1 cellular context compared by ENCODE assay signal in genomic region chr1:202807926-202808757, GRCh38.
TF ChIP-seq lines count a peak whose summit lies in the region.

Gene KDM5B (minus strand): TSS chr1:202808421. CDS start chr1:202808305, 116 bp downstream.

TF ChIP-seq in GM12878, 131 proteins besides CTCF, POLR2A, EP300 and RAD21 (continued from another document):
- TF ChIP-seq IRF3 (IDR thresholded peaks at IDR 0.05) (no peak), CBX3 (IDR thresholded peaks at IDR 0.05; ENCODE audit: borderline replicate concordance, low read depth) (no peak), NFXL1 (IDR thresholded peaks at IDR 0.05; ENCODE audit: borderline replicate concordance) (no peak), HDGF (IDR thresholded peaks at IDR 0.05) (no peak), CEBPB (IDR thresholded peaks at IDR 0.05; ENCODE audit: borderline replicate concordance in 1 of 2, low read depth in 2 of 2, low read length in 2 of 2) (no peak), IRF4 (IDR thresholded peaks at IDR 0.05; ENCODE audit: low read depth, low read length) (peak; percentile 36; the same call in 1 of the 2 replicates), KDM1A (IDR thresholded peaks at IDR 0.05; ENCODE audit: borderline replicate concordance) (no peak), ZNF274 (IDR thresholded peaks at IDR 0.05; ENCODE audit: insufficient read depth, insufficient read length) (no peak), RELA (IDR thresholded peaks at IDR 0.05; ENCODE audit: borderline replicate concordance, partially characterized antibody) (no peak), SMARCA5 (IDR thresholded peaks at IDR 0.05) (peak; percentile 49; the same call in 1 of the 2 replicates), PAX5 (IDR thresholded peaks at IDR 0.05; ENCODE audit: borderline replicate concordance, low read depth, low read length) (no peak), LARP7 (IDR thresholded peaks at IDR 0.05) (no peak; the same call in 1 of the 2 replicates), SREBF1 (IDR thresholded peaks at IDR 0.05; ENCODE audit: low read length) (no peak), SREBF2 (IDR thresholded peaks at IDR 0.05; ENCODE audit: low read length) (no peak), KLF5 (IDR thresholded peaks at IDR 0.05; ENCODE audit: partially characterized antibody) (no peak), FOS (IDR thresholded peaks at IDR 0.05; ENCODE audit: borderline replicate concordance, extremely low read depth, insufficient read length) (no peak), ZNF217 (IDR thresholded peaks at IDR 0.05) (no peak), ATF2 (IDR thresholded peaks at IDR 0.05; ENCODE audit: low read length) (no peak), CHD1 (IDR thresholded peaks at IDR 0.05; ENCODE audit: low read depth, low read length) (no peak), MAX (IDR thresholded peaks at IDR 0.05; ENCODE audit: low read depth, low read length) (peak; percentile 75; the same call in 1 of the 2 replicates), JUNB (IDR thresholded peaks at IDR 0.05) (no peak), TAF1 (IDR thresholded peaks at IDR 0.05; ENCODE audit: borderline replicate concordance, low read depth, low read length) (peak; percentile 91), CEBPZ (IDR thresholded peaks at IDR 0.05; ENCODE audit: low read depth, low read length) (no peak), PML (IDR thresholded peaks at IDR 0.05; ENCODE audit: low read length) (no peak), SIX5 (IDR thresholded peaks at IDR 0.05; ENCODE audit: low read depth, low read length, severe bottlenecking) (no peak), ZBED1 (IDR thresholded peaks at IDR 0.05; ENCODE audit: borderline replicate concordance) (no peak), RFX5 (IDR thresholded peaks at IDR 0.05; ENCODE audit: low read depth, low read length) (no peak), RUNX3 (IDR thresholded peaks at IDR 0.05; ENCODE audit: low read length) (peak; percentile 82), ZNF592 (IDR thresholded peaks at IDR 0.05) (no peak), ZBTB4 (CRISPR knock-in tag; IDR thresholded peaks at IDR 0.05) (no peak), ELK1 (IDR thresholded peaks at IDR 0.05; ENCODE audit: low read depth, low read length) (no peak), POLR2AphosphoS5 (IDR thresholded peaks at IDR 0.05; ENCODE audit: low read length) (peak; percentile 94), POU2F2 (IDR thresholded peaks at IDR 0.05; ENCODE audit: borderline replicate concordance, low read depth, low read length) (peak; percentile 72; the same call in 1 of the 3 replicates), ZNF24 (IDR thresholded peaks at IDR 0.05) (no peak), GATAD2B (conservative IDR thresholded peaks at IDR 0.05; ENCODE audit: low read depth) (peak; percentile 78), SUZ12 (IDR thresholded peaks at IDR 0.05; ENCODE audit: unreplicated experiment) (no peak), ZZZ3 (IDR thresholded peaks at IDR 0.05; ENCODE audit: control insufficient read depth, insufficient read length, low read depth) (no peak), CHD4 (IDR thresholded peaks at IDR 0.05) (no peak), NFIC (IDR thresholded peaks at IDR 0.05; ENCODE audit: low read depth, low read length) (no peak), NR2C1 (IDR thresholded peaks at IDR 0.05) (no peak), SMAD5 (IDR thresholded peaks at IDR 0.05; ENCODE audit: low read depth) (peak; percentile 69; the same call in 1 of the 2 replicates), ZNF384 (IDR thresholded peaks at IDR 0.05; ENCODE audit: borderline replicate concordance, low read depth, low read length) (no peak), TCF12 (IDR thresholded peaks at IDR 0.05; ENCODE audit: low read depth, low read length) (no peak), TBL1XR1 (IDR thresholded peaks at IDR 0.05; ENCODE audit: low read depth, low read length) (no peak), PRDM15 (CRISPR knock-in tag; IDR thresholded peaks at IDR 0.05) (no peak), CREM (IDR thresholded peaks at IDR 0.05; ENCODE audit: low read depth) (peak; percentile 38; the same call in 1 of the 2 replicates), YBX1 (IDR thresholded peaks at IDR 0.05) (no peak), PKNOX1 (IDR thresholded peaks at IDR 0.05) (no peak)
